In the genomic region with DNA sequence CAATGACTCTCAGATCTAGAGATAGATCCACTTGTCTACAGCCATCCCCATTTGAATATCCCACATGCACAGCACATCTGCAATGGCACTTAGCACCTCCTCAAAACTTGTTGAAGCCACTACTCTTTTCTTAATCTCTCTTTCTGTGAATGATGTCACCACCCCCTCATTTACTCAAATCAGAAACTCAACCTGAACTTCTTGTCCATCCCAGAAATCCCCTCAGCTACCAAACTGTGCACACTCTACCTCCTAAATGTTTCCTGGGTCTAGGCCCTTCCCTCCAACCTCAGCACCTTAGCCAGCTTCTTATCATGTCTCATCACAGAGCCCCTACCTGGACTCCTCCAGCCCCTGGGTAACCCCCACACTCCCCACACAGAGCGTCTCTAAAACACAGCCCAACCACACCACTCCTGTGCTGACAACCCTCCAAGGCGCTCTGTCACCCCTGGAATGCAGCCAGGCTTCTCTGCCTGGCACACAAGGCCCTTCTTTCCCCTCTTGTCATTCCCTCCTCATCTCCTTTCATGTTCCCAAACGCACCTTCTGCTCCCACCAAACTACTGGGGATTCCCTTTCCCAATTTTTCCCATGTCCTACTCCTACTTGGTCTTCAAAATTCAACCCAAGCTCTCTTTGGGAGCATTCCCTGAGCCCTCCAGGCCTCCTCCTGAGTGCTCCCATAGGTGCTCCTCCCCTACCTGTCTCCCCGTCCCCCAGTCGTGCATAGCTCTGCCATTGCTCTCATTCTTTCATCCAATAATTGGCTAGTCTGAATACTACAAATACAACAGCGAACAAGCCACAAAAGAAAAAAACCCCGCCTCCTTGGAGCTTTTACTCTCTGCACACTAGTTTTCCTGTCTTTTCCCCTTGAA, we compare ENCODE assay signal across 12 cellular contexts. TPM values are rescaled to one million over a fixed set of nuclear protein-coding genes. Genes with fewer than 3 reads are reported as not detected.
A peak's percentile ranks its signal among the peaks of the same experiment; 100 is the strongest.
DNase-seq lines count a peak whose midpoint lies in the region; ATAC-seq and TF ChIP-seq lines count a peak whose summit lies in the region.
"Had no signal": no experiment of that assay in that cellular context is flagged by ENCODE, and none has a peak within 500 bp of the region (broad histone marks: within the 10 kb centered on the region; RNA-seq: fewer than 3 reads in every experiment).

No MANE protein-coding gene starts in this region.

- TF ChIP-seq CTCF in epithelial cell of proximal tubule (conservative IDR thresholded peaks at IDR 0.05; ENCODE audit: low read depth, low read length) = no peak

- DNase-seq in activated CD4-positive, alpha-beta T cell treated with anti-CD3 and anti-CD28 coated beads for 48 hours = peak; percentile 17
- no peak for DNase-seq in activated CD4-positive, alpha-beta T cell treated with anti-CD3 and anti-CD28 coated beads for 1 hour
- no peak for DNase-seq in epithelial cell of proximal tubule (ENCODE audit: low read depth)
- DNase-seq in NCI-H1417 treated with DMSO at 0.1 percent for 48 hours (lab: John Stamatoyannopoulos, UW) = no peak
- no peak for DNase-seq in iPS-NIHi7 (ENCODE audit: extremely low spot score)
- DNase-seq: mesendoderm; stimulated activated CD4-positive, alpha-beta T cell treated with anti-CD3 and anti-CD28 coated beads, Interleukin-2, amount 100 ng/mL, for 48 hours had no signal

- peak overlapping the region; percentile 81 for H3K4me3 ChIP-seq in epithelial cell of proximal tubule (ENCODE audit: low read depth, low read length)
- H3K4me3 ChIP-seq: ascending aorta, heart right ventricle had no signal

- ATAC-seq in GM19351 (IDR thresholded peaks at IDR 0.05; ENCODE audit: unreplicated experiment) = peak; percentile 71
- peak; percentile 44 for ATAC-seq in HG02938 (IDR thresholded peaks at IDR 0.05; ENCODE audit: unreplicated experiment)
- ATAC-seq in HG03175 (IDR thresholded peaks at IDR 0.05; ENCODE audit: unreplicated experiment) = no peak

RNA-seq across cellular contexts. Expression of a gene that starts 39.8 kb away (rescaled TPM):
- 41.7 and 51.5 TPM in 2 replicates for total RNA-seq in epithelial cell of proximal tubule
